18 cellular contexts compared by ENCODE assay signal in genomic region chr18:46294751-46295150, GRCh38.
DNase-seq lines count a peak whose midpoint lies in the region; ATAC-seq, FAIRE-seq and TF ChIP-seq lines count a peak whose summit lies in the region.
"Had no signal": no experiment of that assay in that cellular context is flagged by ENCODE, and none has a peak within 500 bp of the region (broad histone marks: within the 10 kb centered on the region; RNA-seq: fewer than 3 reads in every experiment).

No MANE protein-coding gene starts in this region.

- no peaks in the 10 kb centered on the region for H3K27me3 ChIP-seq in PC-9 (ENCODE audit: insufficient read depth, low read depth)
- no peaks in the 10 kb centered on the region for H3K27me3 ChIP-seq in H1 (replicated peaks in 1 of 4; ENCODE audit: control insufficient read depth in 3 of 4, extremely low read depth in 1 of 4, insufficient read depth in 3 of 4, low read length in 3 of 4)
- no peaks in the 10 kb centered on the region for H3K27me3 ChIP-seq in pancreas
- H3K27me3 ChIP-seq: BE2C had no signal

- no peaks in the 10 kb centered on the region; the same call in 1 of the 2 replicates for H3K23me2 ChIP-seq in H1 (ENCODE audit: low read depth, low read length)

- no peak overlapping the region for H4K8ac ChIP-seq in H1 (ENCODE audit: extremely low read depth, insufficient read depth, low read length)

- H3K79me2 ChIP-seq in PC-9 (ENCODE audit: low read depth), result peaks cover 4% of the 10 kb centered on the region; the same call in 1 of the 2 replicates
- no peaks in the 10 kb centered on the region for H3K79me2 ChIP-seq in H1 (ENCODE audit: control insufficient read depth in 1 of 2, insufficient read depth in 2 of 2, low read length in 2 of 2)

- H2BK15ac ChIP-seq in H1 (ENCODE audit: low read length), result 0 out of 2 replicates have a peak overlapping the region, but pooled peaks have one; percentile 95

- FAIRE-seq in H1 (lab: Jason Lieb, UNC) (no peak), pancreas (lab: Jason Lieb, UNC) (no peak)
- FAIRE-seq: A204.1, G401.6, GM12891, H54 had no signal

- H3K27ac ChIP-seq in PC-9 (peak overlapping the region; percentile 97), H1 (ENCODE audit: low read depth, low read length) (no peak overlapping the region), pancreas (no peak overlapping the region)
- H3K27ac ChIP-seq: C4-2B, HL-60 had no signal

- no peak for TF ChIP-seq EP300 in H1 (IDR thresholded peaks at IDR 0.05; ENCODE audit: borderline replicate concordance in 1 of 2, low read depth in 2 of 2, low read length in 2 of 2)

- H3K9ac ChIP-seq in H1 (replicated peaks in 1 of 4; ENCODE audit: extremely low read depth in 1 of 4, low read depth in 3 of 4, low read length in 3 of 4), result no peak overlapping the region

- H3K18ac ChIP-seq in H1 (ENCODE audit: extremely low read depth, low read length), result 0 out of 2 replicates have a peak overlapping the region, but pooled peaks have one; percentile 2

- no peak overlapping the region for H3K14ac ChIP-seq in H1 (ENCODE audit: insufficient read length)

- 96% methylated on average over 5 of the region's 5 CpGs; no CpG with 5 or more reads in 1 of the 2 experiments for WGBS in H1 (ENCODE audit: extremely low coverage in 1 of 2, insufficient coverage in 1 of 2, insufficient read length in 1 of 2, insufficient replicate concordance in 2 of 2, low coverage in 1 of 2, low lambda C conversion rate in 2 of 2, missing lambda C conversion rate in 1 of 2), 2 experiments
- 86 to 95% methylated on average over 5 of the region's 5 CpGs for WGBS in pancreas, 2 donors

- H3K79me1 ChIP-seq in H1 (ENCODE audit: low read depth, low read length), result no peaks in the 10 kb centered on the region

- peaks cover 48% of the 10 kb centered on the region for H3F3A ChIP-seq in PC-9 (ENCODE audit: insufficient read depth, low read depth)

- peak overlapping the region; percentile 6; the same call in 1 of the 2 replicates for H2BK20ac ChIP-seq in H1 (ENCODE audit: low read length)

- H2BK12ac ChIP-seq in H1 (ENCODE audit: low read depth, low read length), result 0 out of 2 replicates have a peak overlapping the region, but pooled peaks have one; percentile 6

- H3K36me3 ChIP-seq in PC-9 (ENCODE audit: low read depth), result no peaks in the 10 kb centered on the region
- no peaks in the 10 kb centered on the region for H3K36me3 ChIP-seq in H1 (ENCODE audit: control insufficient read depth in 2 of 4, insufficient read depth in 4 of 4, low read length in 3 of 4)
- H3K36me3 ChIP-seq in pancreas, result no peaks in the 10 kb centered on the region
- H3K36me3 ChIP-seq: BE2C had no signal

- H2AFZ ChIP-seq in PC-9 (no peak overlapping the region), H1 (ENCODE audit: low read length) (no peak overlapping the region)

- no peak for TF ChIP-seq POLR2A in H1 (IDR thresholded peaks at IDR 0.05; ENCODE audit: control extremely low read depth in 1 of 2, low read depth in 2 of 2, low read length in 2 of 2)

- peak overlapping the region; percentile 72 for H3K4me2 ChIP-seq in PC-9
- H3K4me2 ChIP-seq in H1 (ENCODE audit: insufficient read depth in 1 of 2, low read depth in 2 of 2, low read length in 2 of 2), result no peak overlapping the region

- no peak overlapping the region for H3K4ac ChIP-seq in H1 (replicated peaks; ENCODE audit: insufficient read length, low read depth, low read length)

- H2AK5ac ChIP-seq in H1 (ENCODE audit: low read depth, low read length), result no peak overlapping the region

- H2BK5ac ChIP-seq in H1 (ENCODE audit: low read depth, low read length), result 0 out of 2 replicates have a peak overlapping the region, but pooled peaks have one; percentile 60

- no peak for DNase-seq in PC-9
- no peak for DNase-seq in H1 (ENCODE audit: low read depth in 1 of 2, low spot score in 2 of 2)
- peak; percentile 77 for DNase-seq in mesenteric fat pad (ENCODE audit: low spot score)
- DNase-seq in DMS53 treated with DMSO at 0.1 percent for 48 hours (lab: John Stamatoyannopoulos, UW; ENCODE audit: unreplicated experiment), result no peak
- DNase-seq in pancreas, result no peak
- DNase-seq in OCI-M1 (lab: John Stamatoyannopoulos, UW), result no peak
- DNase-seq: BE2C; CD4-positive, alpha-beta memory T cell; DMS79 treated with DMSO at 0.1 percent for 48 hours; EL had no signal

- H3K56ac ChIP-seq in H1 (replicated peaks; ENCODE audit: insufficient read length, low read depth, low read length), result no peak overlapping the region

- BruUV-seq in PC-9 (replicated peaks; lab: Mats Ljungman, UMichigan), result TSS peak; percentile 85

- no peak overlapping the region for H4K5ac ChIP-seq in H1 (ENCODE audit: insufficient read length, low read depth, low read length)

- H3K9me3 ChIP-seq in PC-9 (ENCODE audit: insufficient read depth, low read depth) (no peaks in the 10 kb centered on the region), H1 (ENCODE audit: insufficient read depth in 2 of 2, low read depth in 1 of 2, low read length in 1 of 2) (no peaks in the 10 kb centered on the region), pancreas (no peaks in the 10 kb centered on the region)
- H3K9me3 ChIP-seq: BE2C had no signal

- H3K4me3 ChIP-seq in PC-9 (peak overlapping the region; percentile 45; the same call in 1 of the 2 replicates), H1 (ENCODE audit: extremely low read depth in 1 of 4, insufficient read depth in 2 of 4, low read depth in 3 of 4, low read length in 4 of 4) (no peak overlapping the region), pancreas (no peak overlapping the region)

- ATAC-seq in GM21367 (IDR thresholded peaks at IDR 0.05; ENCODE audit: unreplicated experiment), result no peak
- ATAC-seq in pancreas, result no peak
- ATAC-seq: HCT116 had no signal

- no peak overlapping the region for H4K91ac ChIP-seq in H1 (replicated peaks; ENCODE audit: insufficient read length, low read length)

- H2BK120ac ChIP-seq in H1 (replicated peaks; ENCODE audit: low read depth, low read length), result no peak overlapping the region

- no peaks in the 10 kb centered on the region for H3K9me2 ChIP-seq in PC-9 (ENCODE audit: insufficient read depth)

- H4K20me1 ChIP-seq in PC-9 (ENCODE audit: insufficient read depth), result no peaks in the 10 kb centered on the region
- no peaks in the 10 kb centered on the region for H4K20me1 ChIP-seq in H1 (replicated peaks in 1 of 2; ENCODE audit: control insufficient read depth in 1 of 2, insufficient read depth in 2 of 2, low read length in 2 of 2)

- intact Hi-C loops in PC-9 (cut with micrococcal nuclease; ENCODE audit: unreplicated experiment), result loop anchor here (1.0 kb wide), 3 partner anchors 28 to 139 kb away; no protein-coding TSS in a partner anchor
- intact Hi-C loops in pancreas (cut with DNase I), result no loop called here

- POLR2A ChIA-PET in PC-9 (lab: Charles Lee; ENCODE audit: unreplicated experiment) (no interaction called here), H1 (lab: Charles Lee; ENCODE audit: partially characterized antibody) (no interaction called here)

- H3K23ac ChIP-seq in H1 (ENCODE audit: insufficient read length), result no peak overlapping the region

- TF ChIP-seq CTCF in PC-9 (conservative IDR thresholded peaks at IDR 0.05) (no peak), H1 (IDR thresholded peaks at IDR 0.05; ENCODE audit: control extremely low read depth in 1 of 3, insufficient read depth in 1 of 3, low read depth in 1 of 3, low read length in 3 of 3) (no peak), pancreas (IDR thresholded peaks at IDR 0.05) (no peak)

- CTCF ChIA-PET in PC-9 (lab: Charles Lee), result no interaction called here
- CTCF ChIA-PET in H1 (lab: Charles Lee; ENCODE audit: partially characterized antibody), result interaction anchor here (1.3 to 4.9 kb wide), 4 partner anchors 13 to 121 kb away, joined by 4 to 46 read pairs (median 15); a partner anchor contains a TSS

- TF ChIP-seq RAD21 in H1 (IDR thresholded peaks at IDR 0.05 in 1 of 2, conservative IDR thresholded peaks at IDR 0.05 in 1 of 2; ENCODE audit: low read depth in 2 of 2, low read length in 2 of 2), result no peak

- H3K4me1 ChIP-seq in PC-9 (replicated peaks; ENCODE audit: insufficient read depth) (peaks cover 75% of the 10 kb centered on the region), H1 (replicated peaks in 1 of 4; ENCODE audit: control insufficient read depth in 3 of 4, insufficient read depth in 4 of 4, low read length in 3 of 4) (peaks cover 5 to 10% (median 9%) of the 10 kb centered on the region in 4 experiments), pancreas (no peaks in the 10 kb centered on the region)
- H3K4me1 ChIP-seq: BE2C had no signal

TF ChIP-seq in H1, 55 proteins besides CTCF, POLR2A, EP300 and RAD21:
- TF ChIP-seq CREB1 (IDR thresholded peaks at IDR 0.05), result no peak
- TF ChIP-seq KDM5A (IDR thresholded peaks at IDR 0.05; ENCODE audit: low read length), result no peak
- TF ChIP-seq SUZ12 (IDR thresholded peaks at IDR 0.05; ENCODE audit: low read length), result no peak
- TF ChIP-seq EZH2 (IDR thresholded peaks at IDR 0.05; ENCODE audit: low read depth, low read length, severe bottlenecking), result no peak
